In genomic region chr12:1791104-1791927, GRCh38 we compare ENCODE assay signal across 9 cellular contexts. TPM values are rescaled to one million over a fixed set of nuclear protein-coding genes. Genes with fewer than 3 reads are reported as not detected.
A peak's percentile ranks its signal among the peaks of the same experiment; 100 is the strongest.
DNase-seq lines count a peak whose midpoint lies in the region; ATAC-seq lines count a peak whose summit lies in the region.
"Had no signal": no experiment of that assay in that cellular context is flagged by ENCODE, and none has a peak within 500 bp of the region (broad histone marks: within the 10 kb centered on the region; RNA-seq: fewer than 3 reads in every experiment).

No MANE protein-coding gene starts in this region.

- WGBS in GM23248 (ENCODE audit: low coverage in 1 of 2, low lambda C conversion rate in 2 of 2, missing lambda C conversion rate in 2 of 2), 2 experiments, result 47 to 51% methylated on average over 10 of the region's 10 CpGs
- 56% methylated on average over 10 of the region's 10 CpGs for WGBS in mesenchymal stem cell

- ATAC-seq in stimulated activated naive B cell treated with anti-CD40 and anti-IgM and Interleukin-4, amounts not matched to agents 10 μg/mL and 1 μg/mL and 100 μg/mL, for 72 hours (replicated peaks), result peak; percentile 33 to 44
- no peak for ATAC-seq in GM18520 (IDR thresholded peaks at IDR 0.05; ENCODE audit: unreplicated experiment)

- no peaks in the 10 kb centered on the region for H3K4me1 ChIP-seq in GM23248 (ENCODE audit: insufficient read depth)
- peaks cover 17% of the 10 kb centered on the region for H3K4me1 ChIP-seq in mesenchymal stem cell (ENCODE audit: control insufficient read depth, insufficient read depth, low read depth, low read length)

- no peak overlapping the region for H3K9ac ChIP-seq in GM23248
- H3K9ac ChIP-seq in mesenchymal stem cell (ENCODE audit: low read length), result no peak overlapping the region

- peak overlapping the region; percentile 80 for H3K27ac Mint-ChIP-seq in stimulated activated naive B cell treated with anti-CD40 and anti-IgM and Interleukin-4, amounts not matched to agents 10 μg/mL and 1 μg/mL and 100 μg/mL, for 72 hours

- no peaks in the 10 kb centered on the region for H3K27me3 Mint-ChIP-seq in stimulated activated naive B cell treated with anti-CD40 and anti-IgM and Interleukin-4, amounts not matched to agents 10 μg/mL and 1 μg/mL and 100 μg/mL, for 72 hours

- H3K4me3 Mint-ChIP-seq in stimulated activated naive B cell treated with anti-CD40 and anti-IgM and Interleukin-4, amounts not matched to agents 10 μg/mL and 1 μg/mL and 100 μg/mL, for 72 hours, result no peak overlapping the region

- H4K8ac ChIP-seq in mesenchymal stem cell (ENCODE audit: low read length), result no peak overlapping the region

- no peak overlapping the region for H3K27ac ChIP-seq in GM23248
- no peak overlapping the region for H3K27ac ChIP-seq in mesenchymal stem cell (ENCODE audit: low read length, poor library complexity, severe bottlenecking)

- no peak overlapping the region for H4K91ac ChIP-seq in mesenchymal stem cell (ENCODE audit: low read length)

- in situ Hi-C loops in GM23248 (cut with MboI), result loop anchor here (10.0 to 25.0 kb wide), 2 partner anchors 233 to 654 kb away; no protein-coding TSS in a partner anchor

- H3K36me3 Mint-ChIP-seq in stimulated activated naive B cell treated with anti-CD40 and anti-IgM and Interleukin-4, amounts not matched to agents 10 μg/mL and 1 μg/mL and 100 μg/mL, for 72 hours, result peaks cover 11 to 23% of the 10 kb centered on the region in 2 donors

- H3F3A ChIP-seq in GM23248 (ENCODE audit: insufficient read depth), result 0 out of 2 replicates have a peak, but pooled peaks cover 4% of the 10 kb centered on the region

- H3K9me3 Mint-ChIP-seq in stimulated activated naive B cell treated with anti-CD40 and anti-IgM and Interleukin-4, amounts not matched to agents 10 μg/mL and 1 μg/mL and 100 μg/mL, for 72 hours, result no peaks in the 10 kb centered on the region

- no peaks in the 10 kb centered on the region for H3K9me3 ChIP-seq in GM23248 (ENCODE audit: low read depth)
- no peaks in the 10 kb centered on the region for H3K9me3 ChIP-seq in mesenchymal stem cell (ENCODE audit: control insufficient read depth, low read length)

- no peak overlapping the region for H3K4me2 ChIP-seq in GM23248 (ENCODE audit: unreplicated experiment)
- no peak overlapping the region for H3K4me2 ChIP-seq in mesenchymal stem cell (ENCODE audit: low read length, poor library complexity, severe bottlenecking)

- H3K36me3 ChIP-seq in GM23248 (ENCODE audit: low read depth) (no peaks in the 10 kb centered on the region), mesenchymal stem cell (ENCODE audit: control insufficient read depth in 1 of 2, insufficient read depth in 2 of 2, low read depth in 1 of 2, low read length in 2 of 2) (peaks cover 18 to 26% of the 10 kb centered on the region in 2 experiments)

- DNase-seq in AG08395 (ENCODE audit: low spot score) (peak; percentile 77), GM23248 (peak; percentile 82), NCI-H460 (ENCODE audit: extremely low read depth, low read depth) (peak; percentile 58), mesenchymal stem cell (peak; percentile 67)
- peak; percentile 63 to 65 for DNase-seq in activated CD4-positive, alpha-beta T cell treated with anti-CD3 and anti-CD28 coated beads, Interleukin-2, amount 50 U/mL, for 4 hours
- peak; percentile 56 for DNase-seq in effector CD4-positive, alpha-beta T cell
- peak; percentile 37 for DNase-seq in stimulated activated naive B cell treated with anti-CD40 and anti-IgM and Interleukin-4, amounts not matched to agents 10 μg/mL and 1 μg/mL and 100 μg/mL, for 72 hours

- H2AFZ ChIP-seq in GM23248, result no peak overlapping the region
- H2AFZ ChIP-seq in mesenchymal stem cell (ENCODE audit: low read depth, low read length), result no peak overlapping the region

- H3K9me2 ChIP-seq in GM23248 (ENCODE audit: insufficient read depth), result no peaks in the 10 kb centered on the region

- peaks cover 15 to 24% of the 10 kb centered on the region in 2 donors for H3K4me1 Mint-ChIP-seq in stimulated activated naive B cell treated with anti-CD40 and anti-IgM and Interleukin-4, amounts not matched to agents 10 μg/mL and 1 μg/mL and 100 μg/mL, for 72 hours

- H3K4me3 ChIP-seq in GM23248 (no peak overlapping the region), mesenchymal stem cell (ENCODE audit: insufficient read depth in 1 of 2, low read depth in 1 of 2, low read length in 2 of 2) (no peak overlapping the region)

- H3K14ac ChIP-seq in mesenchymal stem cell (ENCODE audit: low read length in 2 of 2), result no peak overlapping the region

- H3K27me3 ChIP-seq in GM23248 (replicated peaks; ENCODE audit: insufficient read depth), result no peaks in the 10 kb centered on the region
- no peaks in the 10 kb centered on the region for H3K27me3 ChIP-seq in mesenchymal stem cell (ENCODE audit: control insufficient read depth in 1 of 2, insufficient read depth in 1 of 2, low read length in 2 of 2)

- H3K18ac ChIP-seq in mesenchymal stem cell (ENCODE audit: low read depth in 1 of 2, low read length in 2 of 2), result no peak overlapping the region

- no peak overlapping the region for H2BK12ac ChIP-seq in mesenchymal stem cell (ENCODE audit: low read length in 2 of 2)

- H3K79me2 ChIP-seq in GM23248 (ENCODE audit: insufficient read depth), result no peaks in the 10 kb centered on the region

- no peak overlapping the region for H2BK5ac ChIP-seq in mesenchymal stem cell (ENCODE audit: low read depth, low read length, poor library complexity, severe bottlenecking)

- H2BK120ac ChIP-seq in mesenchymal stem cell (ENCODE audit: low read depth, low read length), result no peak overlapping the region

- H2AK5ac ChIP-seq in mesenchymal stem cell (ENCODE audit: low read length, severe bottlenecking), result no peak overlapping the region

- no peak overlapping the region for H3K4ac ChIP-seq in mesenchymal stem cell (ENCODE audit: low read depth in 1 of 2, low read length in 2 of 2)

- H4K20me1 ChIP-seq in GM23248 (ENCODE audit: insufficient read depth), result no peaks in the 10 kb centered on the region

- peaks cover 12% of the 10 kb centered on the region for H3K79me1 ChIP-seq in mesenchymal stem cell (replicated peaks; ENCODE audit: low read length, poor library complexity, severe bottlenecking)

- H3K23ac ChIP-seq in mesenchymal stem cell (ENCODE audit: low read length in 2 of 2), result no peak overlapping the region

- peak overlapping the region; percentile 49 for H2BK15ac ChIP-seq in mesenchymal stem cell (ENCODE audit: low read depth, poor library complexity, severe bottlenecking)

RNA-seq across cellular contexts. Expression of gene LRTM2, which starts 29.0 kb away (rescaled TPM):
- total RNA-seq in GM23248 (2014; rRNA removed; shearing (Covaris generic)), result not detected in 2 replicates
- polyA plus RNA-seq in GM23248 (2016; fragmentation: Nextera tagmentation; extraction: Ambion mirVana), result not detected in 2 replicates
- not detected in 2 replicates for total RNA-seq in NCI-H460 (2014; rRNA removed; shearing (Covaris generic))
- polyA plus RNA-seq in NCI-H460 (2014; cell fraction: nucleus; rRNA removed), result not detected in 2 replicates
- polyA plus RNA-seq in mesenchymal stem cell (2013, experiment 1 of 2), result 0.01 TPM
- polyA plus RNA-seq in mesenchymal stem cell (2013, experiment 2 of 2), result 0.01 TPM
- total RNA-seq: skeletal muscle tissue had no signal
